ENCODE assay signal across 1 cellular context in the genomic region with DNA sequence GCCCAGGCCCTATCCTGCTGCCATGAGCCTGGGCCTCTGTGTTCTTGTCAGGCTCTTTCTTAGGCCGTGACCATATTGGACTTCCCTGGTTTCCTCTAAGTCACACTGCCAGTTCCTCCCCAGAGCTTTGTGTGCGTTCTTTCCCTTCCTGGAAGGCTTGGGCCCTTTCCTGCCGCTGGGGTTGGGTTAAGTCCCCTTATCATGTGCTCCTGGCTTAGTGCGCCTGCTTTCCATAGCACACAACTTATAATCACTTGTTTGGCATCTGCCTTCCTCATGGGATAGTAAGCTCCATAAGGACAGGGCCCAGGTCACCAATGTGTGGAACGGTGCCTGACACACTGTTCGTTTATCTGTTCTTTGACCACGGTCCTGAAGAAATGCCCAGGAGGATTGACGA.
TF ChIP-seq lines count a peak whose summit lies in the region.

No MANE protein-coding gene starts in this region.

TF ChIP-seq in H1, 55 proteins besides CTCF, POLR2A, EP300 and RAD21:
- TF ChIP-seq NANOG (IDR thresholded peaks at IDR 0.05; ENCODE audit: insufficient read depth, low read depth, low read length, poor library complexity, severe bottlenecking) (no peak), RNF2 (IDR thresholded peaks at IDR 0.05; ENCODE audit: borderline replicate concordance, low read depth, low read length, missing control alignments, poor library complexity, severe bottlenecking) (no peak), CHD1 (IDR thresholded peaks at IDR 0.05; ENCODE audit: low read depth, low read length) (no peak), BACH1 (IDR thresholded peaks at IDR 0.05; ENCODE audit: low read length) (no peak), CTBP2 (IDR thresholded peaks at IDR 0.05; ENCODE audit: borderline replicate concordance, insufficient read depth, insufficient read length, low read length) (no peak), POU5F1 (IDR thresholded peaks at IDR 0.05; ENCODE audit: low read depth, low read length) (no peak), RBBP5 (IDR thresholded peaks at IDR 0.05; ENCODE audit: borderline replicate concordance, low read depth, low read length) (no peak), ATF3 (IDR thresholded peaks at IDR 0.05; ENCODE audit: insufficient read depth, low read depth, low read length) (no peak), SIX5 (IDR thresholded peaks at IDR 0.05; ENCODE audit: low read depth, low read length) (no peak), CHD2 (IDR thresholded peaks at IDR 0.05; ENCODE audit: low read length) (no peak), YY1 (IDR thresholded peaks at IDR 0.05; ENCODE audit: low read depth, low read length) (no peak), KDM1A (IDR thresholded peaks at IDR 0.05; ENCODE audit: borderline replicate concordance, low read length) (no peak), MAFK (IDR thresholded peaks at IDR 0.05; ENCODE audit: low read depth, low read length) (no peak), TAF7 (optimal IDR thresholded peaks at IDR 0.05; ENCODE audit: borderline replicate concordance, low read depth, low read length) (no peak)
